ENCODE assay signal across 19 cellular contexts in genomic region chr18:74172697-74173433, GRCh38. TPM values are rescaled to one million over a fixed set of nuclear protein-coding genes. Genes with fewer than 3 reads are reported as not detected.
DNase-seq lines count a peak whose midpoint lies in the region; ATAC-seq and TF ChIP-seq lines count a peak whose summit lies in the region.
"Had no signal": no experiment of that assay in that cellular context is flagged by ENCODE, and none has a peak within 500 bp of the region (broad histone marks: within the 10 kb centered on the region; RNA-seq: fewer than 3 reads in every experiment).

No MANE protein-coding gene starts in this region.

- H3K36me3 Mint-ChIP-seq in effector memory CD8-positive, alpha-beta T cell (ENCODE audit: insufficient read depth): no peaks in the 10 kb centered on the region
- no peaks in the 10 kb centered on the region for H3K36me3 Mint-ChIP-seq in activated CD8-positive, alpha-beta T cell treated with anti-CD3 and anti-CD28 coated beads for 36 hours (ENCODE audit: low read depth)
- no peaks in the 10 kb centered on the region for H3K36me3 Mint-ChIP-seq in T-helper 2 cell treated with Interferon-gamma antibody and Interleukin-4, amounts not matched to agents 5 μg/mL and 100 μg/mL, for 36 hours (ENCODE audit: low read depth)
- H3K36me3 Mint-ChIP-seq: CD8-positive, alpha-beta T cell had no signal

- ATAC-seq in effector memory CD8-positive, alpha-beta T cell (replicated peaks): no peak
- peak; percentile 60 for ATAC-seq in upper lobe of right lung
- no peak for ATAC-seq in activated CD8-positive, alpha-beta T cell treated with anti-CD3 and anti-CD28 coated beads for 36 hours
- ATAC-seq: CD8-positive, alpha-beta T cell had no signal

- H3K4me1 ChIP-seq in upper lobe of right lung: no peaks in the 10 kb centered on the region
- H3K4me1 ChIP-seq: left ventricle myocardium inferior, tibial nerve had no signal

- H3K4me3 Mint-ChIP-seq in effector memory CD8-positive, alpha-beta T cell: peak overlapping the region; percentile 55 to 69
- H3K4me3 Mint-ChIP-seq in activated CD8-positive, alpha-beta T cell treated with anti-CD3 and anti-CD28 coated beads for 36 hours: no peak overlapping the region
- H3K4me3 Mint-ChIP-seq in T-helper 2 cell treated with Interferon-gamma antibody and Interleukin-4, amounts not matched to agents 5 μg/mL and 100 μg/mL, for 36 hours: no peak overlapping the region
- H3K4me3 Mint-ChIP-seq: H9 had no signal

- no peak overlapping the region for H3K27ac ChIP-seq in upper lobe of right lung
- H3K27ac ChIP-seq: left ventricle myocardium inferior, tibial nerve had no signal

- H3K9me3 ChIP-seq in upper lobe of right lung: no peaks in the 10 kb centered on the region
- H3K9me3 ChIP-seq: left ventricle myocardium inferior, tibial nerve had no signal

- peak; percentile 28 for DNase-seq in DMS79 treated with DMSO at 0.1 percent for 48 hours (lab: John Stamatoyannopoulos, UW)
- no peak for DNase-seq in DMS79 (lab: John Stamatoyannopoulos, UW)
- DNase-seq in NCI-H69 (lab: John Stamatoyannopoulos, UW): peak; percentile 92
- no peak for DNase-seq in effector memory CD8-positive, alpha-beta T cell
- DNase-seq in upper lobe of right lung: no peak
- no peak for DNase-seq in activated effector memory CD4-positive, alpha-beta T cell treated with Interleukin-2 at 50 U/mL for 16 hours
- no peak for DNase-seq in activated CD8-positive, alpha-beta T cell treated with anti-CD3 and anti-CD28 coated beads for 36 hours
- no peak for DNase-seq in T-helper 2 cell treated with Interferon-gamma antibody and Interleukin-4, amounts not matched to agents 5 μg/mL and 100 μg/mL, for 36 hours (ENCODE audit: low spot score)
- DNase-seq: activated naive CD4-positive, alpha-beta T cell; aorta; CD8-positive, alpha-beta T cell; GF-D8; H9; left ventricle myocardium inferior; NCI-H1930; NCI-H748 treated with DMSO at 0.1 percent for 48 hours had no signal

- peak overlapping the region; percentile 42 for H3K4me3 ChIP-seq in upper lobe of right lung
- H3K4me3 ChIP-seq: left ventricle myocardium inferior had no signal

- H3K9me3 Mint-ChIP-seq in effector memory CD8-positive, alpha-beta T cell: no peaks in the 10 kb centered on the region
- no peaks in the 10 kb centered on the region for H3K9me3 Mint-ChIP-seq in activated CD8-positive, alpha-beta T cell treated with anti-CD3 and anti-CD28 coated beads for 36 hours
- no peaks in the 10 kb centered on the region for H3K9me3 Mint-ChIP-seq in T-helper 2 cell treated with Interferon-gamma antibody and Interleukin-4, amounts not matched to agents 5 μg/mL and 100 μg/mL, for 36 hours
- H3K9me3 Mint-ChIP-seq: CD8-positive, alpha-beta T cell; H9; T-helper 1 cell treated with Interleukin-12 subunit alpha and Interleukin-12 subunit beta and Interleukin-4 antibody, amounts not matched to agents 30 μg/mL and 1 μg/mL, for 36 hours had no signal

- intact Hi-C loops in upper lobe of right lung (cut with DNase I): no loop called here
- intact Hi-C loops in activated CD8-positive, alpha-beta T cell treated with anti-CD3 and anti-CD28 coated beads for 36 hours (cut with micrococcal nuclease): no loop called here

- no peaks in the 10 kb centered on the region for H3K36me3 ChIP-seq in upper lobe of right lung
- H3K36me3 ChIP-seq: left ventricle myocardium inferior, tibial nerve had no signal

- peaks cover 71 to 79% of the 10 kb centered on the region in 2 donors for H3K27me3 Mint-ChIP-seq in effector memory CD8-positive, alpha-beta T cell
- peaks cover 19% of the 10 kb centered on the region for H3K27me3 Mint-ChIP-seq in activated CD8-positive, alpha-beta T cell treated with anti-CD3 and anti-CD28 coated beads for 36 hours
- peaks cover 19% of the 10 kb centered on the region for H3K27me3 Mint-ChIP-seq in T-helper 2 cell treated with Interferon-gamma antibody and Interleukin-4, amounts not matched to agents 5 μg/mL and 100 μg/mL, for 36 hours (ENCODE audit: low read depth)

- TF ChIP-seq CTCF in upper lobe of right lung (IDR thresholded peaks at IDR 0.05): no peak
- no peak for TF ChIP-seq CTCF in activated CD8-positive, alpha-beta T cell treated with anti-CD3 and anti-CD28 coated beads for 36 hours (IDR thresholded peaks at IDR 0.05)

- CTCF ChIA-PET in activated CD8-positive, alpha-beta T cell treated with anti-CD3 and anti-CD28 coated beads for 36 hours (lab: Charles Lee): no interaction called here

- peaks cover 8 to 10% of the 10 kb centered on the region in 2 donors for H3K4me1 Mint-ChIP-seq in effector memory CD8-positive, alpha-beta T cell (ENCODE audit: low read depth in 2 of 2)
- H3K4me1 Mint-ChIP-seq in activated CD8-positive, alpha-beta T cell treated with anti-CD3 and anti-CD28 coated beads for 36 hours (ENCODE audit: low read depth): peaks cover 5% of the 10 kb centered on the region
- peaks cover 6% of the 10 kb centered on the region for H3K4me1 Mint-ChIP-seq in T-helper 2 cell treated with Interferon-gamma antibody and Interleukin-4, amounts not matched to agents 5 μg/mL and 100 μg/mL, for 36 hours (ENCODE audit: low read depth)
- H3K4me1 Mint-ChIP-seq: H9 had no signal

- POLR2A ChIA-PET in activated CD8-positive, alpha-beta T cell treated with anti-CD3 and anti-CD28 coated beads for 36 hours (lab: Charles Lee): no interaction called here

- H3K27me3 ChIP-seq in upper lobe of right lung: no peaks in the 10 kb centered on the region

- H3K27ac Mint-ChIP-seq in effector memory CD8-positive, alpha-beta T cell: no peak overlapping the region
- H3K27ac Mint-ChIP-seq in activated CD8-positive, alpha-beta T cell treated with anti-CD3 and anti-CD28 coated beads for 36 hours: no peak overlapping the region
- no peak overlapping the region for H3K27ac Mint-ChIP-seq in T-helper 2 cell treated with Interferon-gamma antibody and Interleukin-4, amounts not matched to agents 5 μg/mL and 100 μg/mL, for 36 hours
- H3K27ac Mint-ChIP-seq: CD8-positive, alpha-beta T cell; H9; T-helper 1 cell treated with Interleukin-12 subunit alpha and Interleukin-12 subunit beta and Interleukin-4 antibody, amounts not matched to agents 30 μg/mL and 1 μg/mL, for 36 hours had no signal

RNA-seq across cellular contexts. Expression of gene TIMM21, which starts 24.5 kb away (rescaled TPM):
- 20.2 TPM for total RNA-seq in upper lobe of right lung
- total RNA-seq in activated CD8-positive, alpha-beta T cell treated with anti-CD3 and anti-CD28 coated beads for 36 hours: 10 to 100 TPM; 70.2 to 71.2 TPM

RNA-seq across cellular contexts. Expression of gene FBXO15, which starts 25.2 kb away (rescaled TPM):
- 0.81 TPM for total RNA-seq in upper lobe of right lung
- 1 to 10 TPM; 2.1 TPM for total RNA-seq in activated CD8-positive, alpha-beta T cell treated with anti-CD3 and anti-CD28 coated beads for 36 hours
- total RNA-seq: endothelial cell of umbilical vein, left ventricle myocardium inferior had no signal

Comparison
In these comparisons a context has a peak if more than half of its experiments do, and no peak if none do; other contexts are left out.
1. DNase-seq: peak in DMS79 treated with DMSO at 0.1 percent for 48 hours (single experiment) and NCI-H69 (single experiment); none in DMS79 (single experiment), effector memory CD8-positive, alpha-beta T cell (0 of 3), upper lobe of right lung (single experiment), activated effector memory CD4-positive, alpha-beta T cell treated with Interleukin-2 at 50 U/mL for 16 hours (single experiment), activated CD8-positive, alpha-beta T cell treated with anti-CD3 and anti-CD28 coated beads for 36 hours (single experiment) and T-helper 2 cell treated with Interferon-gamma antibody and Interleukin-4, amounts not matched to agents 5 μg/mL and 100 μg/mL, for 36 hours (single experiment).
2. H3K4me3 Mint-ChIP-seq: peak in effector memory CD8-positive, alpha-beta T cell (2 of 2); none in activated CD8-positive, alpha-beta T cell treated with anti-CD3 and anti-CD28 coated beads for 36 hours (single experiment) and T-helper 2 cell treated with Interferon-gamma antibody and Interleukin-4, amounts not matched to agents 5 μg/mL and 100 μg/mL, for 36 hours (single experiment).